Comparison of ENCODE assay signal across 8 cellular contexts in the genomic region with DNA sequence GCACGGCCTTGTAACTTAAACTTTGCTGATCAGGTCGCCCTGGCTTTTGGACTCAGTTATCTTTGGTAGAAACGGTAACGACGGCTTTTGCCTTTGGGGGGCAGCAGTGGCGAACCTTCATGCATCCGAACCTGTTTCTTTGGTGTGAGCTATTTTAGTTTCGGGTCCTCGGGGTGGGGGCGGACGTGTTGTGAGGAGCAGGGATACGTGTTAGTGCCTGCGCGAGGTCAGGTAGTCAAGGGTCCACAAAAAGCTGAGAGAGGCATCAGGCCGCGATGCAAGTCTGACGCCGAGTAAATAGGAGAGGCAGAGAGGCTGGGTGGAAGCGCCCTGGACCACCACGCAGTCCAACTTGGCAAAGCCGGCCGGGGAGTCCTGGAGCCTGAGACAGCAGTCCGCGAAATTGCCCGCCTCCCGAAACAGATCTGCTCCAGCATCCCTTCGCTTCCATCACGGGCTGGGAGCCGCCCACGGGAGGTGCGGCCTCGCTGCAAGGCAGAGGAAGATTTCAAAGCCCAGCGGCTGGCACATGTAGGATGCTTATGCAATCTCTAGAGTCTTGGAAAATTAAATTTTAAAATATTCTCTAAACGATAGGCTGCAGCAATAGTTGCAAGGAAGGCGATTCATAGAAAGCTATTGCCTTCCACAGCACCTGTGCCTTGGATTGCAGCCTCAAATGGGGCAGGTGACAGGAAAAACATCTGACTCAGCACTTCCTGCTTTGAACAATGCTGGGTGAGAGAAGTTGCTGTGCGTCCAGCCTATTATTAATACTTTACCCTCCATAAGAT. TPM values are rescaled to one million over a fixed set of nuclear protein-coding genes. Genes with fewer than 3 reads are reported as not detected.
A peak's percentile ranks its signal among the peaks of the same experiment; 100 is the strongest.
DNase-seq lines count a peak whose midpoint lies in the region; ATAC-seq and TF ChIP-seq lines count a peak whose summit lies in the region.

No MANE protein-coding gene starts in this region.

- peaks cover 15% of the 10 kb centered on the region for H3K79me2 ChIP-seq in Karpas-422 (ENCODE audit: low read length)
- peaks cover 16% of the 10 kb centered on the region for H3K79me2 ChIP-seq in osteoblast (ENCODE audit: insufficient read depth, low read length)

- peaks cover 44% of the 10 kb centered on the region for H3K4me1 Mint-ChIP-seq in activated naive CD4-positive, alpha-beta T cell treated with anti-CD3 and anti-CD28 coated beads, Interleukin-2, amount 10 ng/mL, durations not matched to agents 7 days and 5 days
- H3K4me1 Mint-ChIP-seq in glutamatergic neuron (ENCODE audit: low read depth, unreplicated experiment): peaks cover 29% of the 10 kb centered on the region

- H3K27ac ChIP-seq in Karpas-422 (ENCODE audit: low read length): no peak overlapping the region
- H3K27ac ChIP-seq in SJCRH30: no peak overlapping the region
- peak overlapping the region; percentile 42 for H3K27ac ChIP-seq in osteoblast (ENCODE audit: low read depth, low read length)
- H3K27ac ChIP-seq in thoracic aorta: peak overlapping the region; percentile 51 to 56

- peak overlapping the region; percentile 90 for H3K4me3 Mint-ChIP-seq in activated naive CD4-positive, alpha-beta T cell treated with anti-CD3 and anti-CD28 coated beads, Interleukin-2, amount 10 ng/mL, durations not matched to agents 7 days and 5 days
- H3K4me3 Mint-ChIP-seq in glutamatergic neuron (ENCODE audit: unreplicated experiment): peak overlapping the region; percentile 99

- H3K27ac Mint-ChIP-seq in activated naive CD4-positive, alpha-beta T cell treated with anti-CD3 and anti-CD28 coated beads, Interleukin-2, amount 10 ng/mL, durations not matched to agents 7 days and 5 days: peak overlapping the region; percentile 97
- H3K27ac Mint-ChIP-seq in glutamatergic neuron (ENCODE audit: unreplicated experiment): peak overlapping the region; percentile 99

- H3K36me3 ChIP-seq in Karpas-422 (ENCODE audit: insufficient read depth, low read length) (no peaks in the 10 kb centered on the region), SJCRH30 (no peaks in the 10 kb centered on the region), osteoblast (ENCODE audit: insufficient read depth, low read length) (no peaks in the 10 kb centered on the region), thoracic aorta (no peaks in the 10 kb centered on the region)

- H3K9me2 ChIP-seq in Karpas-422 (replicated peaks; ENCODE audit: insufficient read depth, low read length): no peaks in the 10 kb centered on the region

- DNase-seq in EH (ENCODE audit: low read depth) (peak; percentile 75), Karpas-422 (peak; percentile 89), SJCRH30 (peak; percentile 65 to 80), glutamatergic neuron (peak; percentile 84), osteoblast (ENCODE audit: insufficient read length, low spot score, missing footprints) (no peak), thoracic aorta (ENCODE audit: low spot score) (peak; percentile 38)
- DNase-seq in activated naive CD4-positive, alpha-beta T cell treated with anti-CD3 and anti-CD28 coated beads, Interleukin-2, amount 10 ng/mL, durations not matched to agents 7 days and 5 days: peak; percentile 89

- H2AFZ ChIP-seq in Karpas-422 (ENCODE audit: low read length) (peak overlapping the region; percentile 99), osteoblast (ENCODE audit: low read length) (peak overlapping the region; percentile 95)

- H4K20me1 ChIP-seq in Karpas-422 (ENCODE audit: insufficient read depth, low read depth, low read length): no peaks in the 10 kb centered on the region
- no peaks in the 10 kb centered on the region for H4K20me1 ChIP-seq in osteoblast (ENCODE audit: insufficient read depth, low read length)

- ATAC-seq in GM21737 (IDR thresholded peaks at IDR 0.05; ENCODE audit: unreplicated experiment) (peak; percentile 39), thoracic aorta (ENCODE audit: insufficient number of reproducible peaks, low FRiP score, low read depth) (no peak)

- TF ChIP-seq CTCF in glutamatergic neuron (IDR thresholded peaks at IDR 0.05; ENCODE audit: partially characterized antibody, unreplicated experiment) (peak; percentile 57), osteoblast (IDR thresholded peaks at IDR 0.05; ENCODE audit: extremely low read depth, low read depth, low read length) (peak; percentile 75), thoracic aorta (IDR thresholded peaks at IDR 0.05) (peak; percentile 58)

- peaks cover 2% of the 10 kb centered on the region for H3K36me3 Mint-ChIP-seq in activated naive CD4-positive, alpha-beta T cell treated with anti-CD3 and anti-CD28 coated beads, Interleukin-2, amount 10 ng/mL, durations not matched to agents 7 days and 5 days
- H3K36me3 Mint-ChIP-seq in glutamatergic neuron (ENCODE audit: unreplicated experiment): no peaks in the 10 kb centered on the region

- H3K27me3 ChIP-seq in Karpas-422 (ENCODE audit: low read length) (no peaks in the 10 kb centered on the region), SJCRH30 (no peaks in the 10 kb centered on the region), osteoblast (ENCODE audit: insufficient read depth, low read length) (no peaks in the 10 kb centered on the region), thoracic aorta (replicated peaks; ENCODE audit: insufficient read depth) (no peaks in the 10 kb centered on the region)

- CTCF ChIA-PET in activated naive CD4-positive, alpha-beta T cell treated with anti-CD3 and anti-CD28 coated beads, Interleukin-2, amount 10 ng/mL, durations not matched to agents 7 days and 5 days (lab: Charles Lee): interaction anchor here (1.0 to 3.5 kb wide), 17 partner anchors 9 to 258 kb away, joined by 3 to 23 read pairs (median 5); a partner anchor contains a TSS

- no peaks in the 10 kb centered on the region for H3K9me3 ChIP-seq in Karpas-422 (ENCODE audit: low read length)
- H3K9me3 ChIP-seq in SJCRH30 (replicated peaks): no peaks in the 10 kb centered on the region
- no peaks in the 10 kb centered on the region for H3K9me3 ChIP-seq in osteoblast (ENCODE audit: low read depth, low read length)
- no peaks in the 10 kb centered on the region for H3K9me3 ChIP-seq in thoracic aorta

- no peaks in the 10 kb centered on the region for H3K9me3 Mint-ChIP-seq in activated naive CD4-positive, alpha-beta T cell treated with anti-CD3 and anti-CD28 coated beads, Interleukin-2, amount 10 ng/mL, durations not matched to agents 7 days and 5 days
- H3K9me3 Mint-ChIP-seq in glutamatergic neuron (ENCODE audit: unreplicated experiment): peaks cover 7% of the 10 kb centered on the region

- peak overlapping the region; percentile 99 for H3K4me2 ChIP-seq in Karpas-422 (ENCODE audit: low read depth, low read length, poor library complexity, severe bottlenecking)
- peak overlapping the region; percentile 91 for H3K4me2 ChIP-seq in osteoblast (ENCODE audit: insufficient read depth, low read length)

- peak overlapping the region; percentile 78 for H3K9ac ChIP-seq in Karpas-422 (ENCODE audit: low read length)

- H3K4me3 ChIP-seq in Karpas-422 (ENCODE audit: low read length): peak overlapping the region; percentile 89
- H3K4me3 ChIP-seq in SJCRH30: peak overlapping the region; percentile 60
- peak overlapping the region; percentile 77 for H3K4me3 ChIP-seq in osteoblast (ENCODE audit: insufficient read depth, low read length)
- peak overlapping the region; percentile 75 for H3K4me3 ChIP-seq in thoracic aorta

- no peaks in the 10 kb centered on the region for H3K27me3 Mint-ChIP-seq in activated naive CD4-positive, alpha-beta T cell treated with anti-CD3 and anti-CD28 coated beads, Interleukin-2, amount 10 ng/mL, durations not matched to agents 7 days and 5 days
- peaks cover 7% of the 10 kb centered on the region for H3K27me3 Mint-ChIP-seq in glutamatergic neuron (ENCODE audit: unreplicated experiment)

- H3K4me1 ChIP-seq in Karpas-422 (ENCODE audit: low read length) (peaks cover 27% of the 10 kb centered on the region), SJCRH30 (no peaks in the 10 kb centered on the region), osteoblast (ENCODE audit: insufficient read depth, low read length) (peaks cover 9% of the 10 kb centered on the region), thoracic aorta (ENCODE audit: control insufficient read depth in 1 of 2, low read depth in 2 of 2) (peaks cover 11 to 13% of the 10 kb centered on the region in 2 donors)

RNA-seq across cellular contexts. Expression of a gene that starts 4.6 kb away (rescaled TPM):
- total RNA-seq in Karpas-422 (2014; rRNA removed; shearing (Covaris generic); ENCODE audit: low replicate concordance): 62.2 and 64.6 TPM in 2 replicates
- total RNA-seq in SJCRH30 (2014; rRNA removed; shearing (Covaris generic)): 70.6 and 84.6 TPM in 2 replicates
- total RNA-seq in glutamatergic neuron (ENCODE audit: unreplicated experiment) (84.6 TPM), osteoblast (57.5 and 58.9 TPM in 2 replicates), thoracic aorta (10 to 100 TPM; 41.7 to 49.9 TPM)

Comparison
In these comparisons a context has a peak if more than half of its experiments do, and no peak if none do; other contexts are left out.
1. H3K27ac ChIP-seq: peak in osteoblast (single experiment) and thoracic aorta (2 of 2); none in Karpas-422 (single experiment) and SJCRH30 (single experiment).
2. Peak in every context shown above with its lines, with median percentiles within 50 percentile points of each other: H3K4me3 ChIP-seq and CTCF ChIP-seq.